14 cellular contexts compared by ENCODE assay signal in genomic region chr5:125220284-125220683, GRCh38.
DNase-seq lines count a peak whose midpoint lies in the region; ATAC-seq and TF ChIP-seq lines count a peak whose summit lies in the region.
"Had no signal": no experiment of that assay in that cellular context is flagged by ENCODE, and none has a peak within 500 bp of the region (broad histone marks: within the 10 kb centered on the region; RNA-seq: fewer than 3 reads in every experiment).

No MANE protein-coding gene starts in this region.

- no peak overlapping the region for H3K4me3 Mint-ChIP-seq in natural killer cell treated with Interleukin-12 subunit alpha and Interleukin-12 subunit beta and Interleukin-15 and Interleukin-18, amount 100 ng/mL, for 72 hours
- no peak overlapping the region for H3K4me3 Mint-ChIP-seq in natural killer cell
- no peak overlapping the region for H3K4me3 Mint-ChIP-seq in activated naive CD8-positive, alpha-beta T cell treated with anti-CD3 and anti-CD28 coated beads, Interleukin-2, amount 50 U/mL, for 24 hours
- H3K4me3 Mint-ChIP-seq: B cell; CD4-positive, CD25-positive, alpha-beta regulatory T cell; CD8-positive, alpha-beta T cell; HFFc6 had no signal

- H3K9me3 Mint-ChIP-seq in natural killer cell treated with Interleukin-12 subunit alpha and Interleukin-12 subunit beta and Interleukin-15 and Interleukin-18, amount 100 ng/mL, for 72 hours: peaks cover 6% of the 10 kb centered on the region
- no peaks in the 10 kb centered on the region for H3K9me3 Mint-ChIP-seq in natural killer cell
- H3K9me3 Mint-ChIP-seq in activated naive CD8-positive, alpha-beta T cell treated with anti-CD3 and anti-CD28 coated beads, Interleukin-2, amount 50 U/mL, for 24 hours: peaks cover 8% of the 10 kb centered on the region
- H3K9me3 Mint-ChIP-seq: HFFc6 had no signal

- DNase-seq in NCI-H2171 treated with DMSO at 0.1 percent for 48 hours (lab: John Stamatoyannopoulos, UW) (peak; percentile 2), NCI-H2171 (lab: John Stamatoyannopoulos, UW) (no peak), natural killer cell (no peak)
- DNase-seq in natural killer cell treated with Interleukin-12 subunit alpha and Interleukin-12 subunit beta and Interleukin-15 and Interleukin-18, amount 100 ng/mL, for 72 hours (ENCODE audit: low spot score): no peak
- no peak for DNase-seq in activated naive CD8-positive, alpha-beta T cell treated with anti-CD3 and anti-CD28 coated beads, Interleukin-2, amount 50 U/mL, for 24 hours
- no peak for DNase-seq in stimulated activated CD4-positive, alpha-beta T cell treated with anti-CD3 and anti-CD28 coated beads, Interleukin-15, amount 100 ng/mL, for 24 hours
- DNase-seq: Caco-2; CD4-positive, CD25-positive, alpha-beta regulatory T cell; CD8-positive, alpha-beta T cell; DMS153; DND-41; GOT3; HFFc6 had no signal

- intact Hi-C loops in natural killer cell (cut with micrococcal nuclease): no loop called here

- no peak for TF ChIP-seq CTCF in natural killer cell (IDR thresholded peaks at IDR 0.05)

- peak; percentile 28 to 49 for ATAC-seq in natural killer cell treated with Interleukin-12 subunit alpha and Interleukin-12 subunit beta and Interleukin-15 and Interleukin-18, amount 100 ng/mL, for 72 hours
- ATAC-seq in natural killer cell: no peak
- peak; percentile 54 for ATAC-seq in activated naive CD8-positive, alpha-beta T cell treated with anti-CD3 and anti-CD28 coated beads, Interleukin-2, amount 50 U/mL, for 24 hours
- ATAC-seq: CD8-positive, alpha-beta T cell had no signal

- H3K36me3 Mint-ChIP-seq in natural killer cell treated with Interleukin-12 subunit alpha and Interleukin-12 subunit beta and Interleukin-15 and Interleukin-18, amount 100 ng/mL, for 72 hours: peaks cover 4% of the 10 kb centered on the region
- peaks cover 7% of the 10 kb centered on the region for H3K36me3 Mint-ChIP-seq in natural killer cell
- no peaks in the 10 kb centered on the region for H3K36me3 Mint-ChIP-seq in activated naive CD8-positive, alpha-beta T cell treated with anti-CD3 and anti-CD28 coated beads, Interleukin-2, amount 50 U/mL, for 24 hours (ENCODE audit: low read depth)
- H3K36me3 Mint-ChIP-seq: CD4-positive, CD25-positive, alpha-beta regulatory T cell; CD8-positive, alpha-beta T cell had no signal

- peaks cover 4 to 6% of the 10 kb centered on the region in 2 donors for H3K4me1 Mint-ChIP-seq in natural killer cell treated with Interleukin-12 subunit alpha and Interleukin-12 subunit beta and Interleukin-15 and Interleukin-18, amount 100 ng/mL, for 72 hours (ENCODE audit: low read depth in 2 of 2)
- H3K4me1 Mint-ChIP-seq in natural killer cell: peaks cover 0 to 1% of the 10 kb centered on the region in 2 donors
- no peaks in the 10 kb centered on the region for H3K4me1 Mint-ChIP-seq in activated naive CD8-positive, alpha-beta T cell treated with anti-CD3 and anti-CD28 coated beads, Interleukin-2, amount 50 U/mL, for 24 hours
- H3K4me1 Mint-ChIP-seq: B cell; CD4-positive, CD25-positive, alpha-beta regulatory T cell had no signal

- H3K27ac Mint-ChIP-seq in natural killer cell treated with Interleukin-12 subunit alpha and Interleukin-12 subunit beta and Interleukin-15 and Interleukin-18, amount 100 ng/mL, for 72 hours: no peak overlapping the region
- H3K27ac Mint-ChIP-seq in natural killer cell: no peak overlapping the region
- H3K27ac Mint-ChIP-seq in activated naive CD8-positive, alpha-beta T cell treated with anti-CD3 and anti-CD28 coated beads, Interleukin-2, amount 50 U/mL, for 24 hours: no peak overlapping the region
- H3K27ac Mint-ChIP-seq: B cell; CD4-positive, CD25-positive, alpha-beta regulatory T cell; CD8-positive, alpha-beta T cell; HFFc6 had no signal

- peaks cover 0 to 2% of the 10 kb centered on the region in 2 donors for H3K27me3 Mint-ChIP-seq in natural killer cell treated with Interleukin-12 subunit alpha and Interleukin-12 subunit beta and Interleukin-15 and Interleukin-18, amount 100 ng/mL, for 72 hours
- peaks cover 0 to 7% of the 10 kb centered on the region in 2 donors for H3K27me3 Mint-ChIP-seq in natural killer cell (ENCODE audit: low read depth in 2 of 2)
- H3K27me3 Mint-ChIP-seq in activated naive CD8-positive, alpha-beta T cell treated with anti-CD3 and anti-CD28 coated beads, Interleukin-2, amount 50 U/mL, for 24 hours: peaks cover 2% of the 10 kb centered on the region
- H3K27me3 Mint-ChIP-seq: B cell; CD4-positive, CD25-positive, alpha-beta regulatory T cell had no signal

Comparison
In these comparisons a context has a peak if more than half of its experiments do, and no peak if none do; other contexts are left out.
1. ATAC-seq: peak in natural killer cell treated with Interleukin-12 subunit alpha and Interleukin-12 subunit beta and Interleukin-15 and Interleukin-18, amount 100 ng/mL, for 72 hours (2 of 2) and activated naive CD8-positive, alpha-beta T cell treated with anti-CD3 and anti-CD28 coated beads, Interleukin-2, amount 50 U/mL, for 24 hours (single experiment); none in natural killer cell (0 of 3).